In genomic region chr4:102505708-102506107, GRCh38 we compare ENCODE assay signal across 20 cellular contexts.
"Had no signal": no experiment of that assay in that cellular context is flagged by ENCODE, and none has a peak within 500 bp of the region (broad histone marks: within the 10 kb centered on the region; RNA-seq: fewer than 3 reads in every experiment).

No MANE protein-coding gene starts in this region.

- H3K27me3 Mint-ChIP-seq: stimulated activated naive CD8-positive, alpha-beta T cell treated with anti-CD3 and anti-CD28 coated beads, Interleukin-15, amount 100 ng/mL, for 72 hours; type B pancreatic cell had no signal

- H3K4me3 ChIP-seq: adrenal gland, breast epithelium, coronary artery, lung had no signal

- DNase-seq: activated CD4-positive, alpha-beta T cell treated with anti-CD3 and anti-CD28 coated beads, Interleukin-2, amount 50 U/mL, for 4 hours; activated naive CD4-positive, alpha-beta T cell treated with Interleukin-2 at 50 U/mL for 16 hours; adrenal gland; effector CD4-positive, alpha-beta T cell; hypothalamus; nephron progenitor cell; nucleus accumbens; posterior cingulate gyrus; stimulated activated CD4-positive, alpha-beta T cell treated with anti-CD3 and anti-CD28 coated beads, Interleukin-12 subunit alpha, Interleukin-12 subunit beta, amount 100 ng/mL, for 4 hours; stimulated activated CD4-positive, alpha-beta T cell treated with anti-CD3 and anti-CD28 coated beads, Interleukin-1b, Interleukin-23, amount 100 ng/mL, for 48 hours; stimulated activated naive CD8-positive, alpha-beta T cell treated with anti-CD3 and anti-CD28 coated beads, Interleukin-15, amount 100 ng/mL, for 72 hours; T-helper 1 cell; T-helper 9 cell had no signal

- H3K27me3 ChIP-seq: adrenal gland, breast epithelium had no signal

- H3K27ac ChIP-seq: adrenal gland, breast epithelium, coronary artery had no signal

- H3K36me3 ChIP-seq: adrenal gland, breast epithelium had no signal

- H3K9me3 Mint-ChIP-seq: activated T-helper 2 cell treated with anti-CD3 and anti-CD28 coated beads, Interferon-gamma antibody, Interleukin-2, Interleukin-4, amounts not matched to agents 10 μg/mL and 5 μg/mL and 100 μg/mL, durations not matched to agents 14 hours and 24 hours and 36 hours; nephron progenitor cell; stimulated activated naive CD8-positive, alpha-beta T cell treated with anti-CD3 and anti-CD28 coated beads, Interleukin-15, amount 100 ng/mL, for 72 hours; type B pancreatic cell had no signal

- ATAC-seq: activated CD4-positive, CD25-positive, alpha-beta regulatory T cell treated with anti-CD3 and anti-CD28 coated beads, Interleukin-2, amount 50 U/mL, for 24 hours; left lobe of liver; stimulated activated naive CD8-positive, alpha-beta T cell treated with anti-CD3 and anti-CD28 coated beads, Interleukin-15, amount 100 ng/mL, for 72 hours had no signal

- H3K27ac Mint-ChIP-seq: activated T-helper 2 cell treated with anti-CD3 and anti-CD28 coated beads, Interferon-gamma antibody, Interleukin-2, Interleukin-4, amounts not matched to agents 10 μg/mL and 5 μg/mL and 100 μg/mL, durations not matched to agents 14 hours and 24 hours and 36 hours; nephron progenitor cell; stimulated activated naive CD8-positive, alpha-beta T cell treated with anti-CD3 and anti-CD28 coated beads, Interleukin-15, amount 100 ng/mL, for 72 hours; type B pancreatic cell had no signal

- H3K4me3 Mint-ChIP-seq: nephron progenitor cell, type B pancreatic cell had no signal

- H3K9me3 ChIP-seq: adrenal gland, breast epithelium had no signal
